10 cellular contexts compared by ENCODE assay signal in genomic region chr6:80872951-80873308, GRCh38.
"Had no signal": no experiment of that assay in that cellular context is flagged by ENCODE, and none has a peak within 500 bp of the region (broad histone marks: within the 10 kb centered on the region; RNA-seq: fewer than 3 reads in every experiment).

No MANE protein-coding gene starts in this region.

- H3K9me3 ChIP-seq: HAP-1 had no signal

- H3K36me3 ChIP-seq: HAP-1 had no signal

- H3K9ac ChIP-seq: GM23248 had no signal

- ATAC-seq: HCT116, K562 had no signal

- H3K27ac ChIP-seq: GM23248, HL-60 had no signal

- H3K4me1 ChIP-seq: HAP-1 had no signal

- H3K4me3 ChIP-seq: GM23248, HAP-1, K562 had no signal

- FAIRE-seq: K562 had no signal

- DNase-seq: GOT3, H7, HFFc6, IMR-90, KG1 had no signal
